ENCODE assay signal across 7 cellular contexts in the genomic region with DNA sequence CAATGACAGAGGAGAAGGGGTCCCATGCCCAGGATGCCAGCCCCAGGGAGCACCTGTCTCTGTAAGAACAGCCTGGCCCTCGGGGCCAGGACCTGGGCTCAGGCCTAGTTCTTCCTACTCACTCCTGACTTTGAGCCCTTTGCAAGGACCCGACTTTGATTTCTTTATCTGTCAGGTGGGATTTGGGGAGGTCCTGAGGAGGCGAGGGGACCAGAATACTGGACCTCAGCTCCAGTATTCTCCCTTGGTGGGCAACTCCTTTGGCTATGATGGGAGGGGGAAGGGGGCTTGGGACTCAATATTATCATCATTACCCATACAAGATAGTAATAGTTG. TPM values are rescaled to one million over a fixed set of nuclear protein-coding genes. Genes with fewer than 3 reads are reported as not detected.
DNase-seq lines count a peak whose midpoint lies in the region; ATAC-seq and TF ChIP-seq lines count a peak whose summit lies in the region.

No MANE protein-coding gene starts in this region.

- peak overlapping the region in 1 of 2 experiments; percentile 12; a peak in 1 of 4 replicates for H3K4me3 ChIP-seq in HCT116 (replicated peaks in 1 of 2; ENCODE audit: low read depth in 1 of 2, low read length in 2 of 2)
- peak overlapping the region; percentile 46 for H3K4me3 ChIP-seq in iPS-15b (ENCODE audit: low read depth, low read length)

- H3K9me3 ChIP-seq in HCT116 (ENCODE audit: control insufficient read depth in 1 of 2, insufficient read depth in 1 of 2, low read depth in 1 of 2, low read length in 2 of 2) (no peaks in the 10 kb centered on the region), iPS-15b (ENCODE audit: control insufficient read depth, insufficient read depth, low read length) (no peaks in the 10 kb centered on the region)

- H4K20me1 ChIP-seq in HCT116 (ENCODE audit: insufficient read depth): no peaks in the 10 kb centered on the region

- peak overlapping the region; percentile 63 for H3K27ac Mint-ChIP-seq in activated CD8-positive, alpha-beta T cell treated with anti-CD3 and anti-CD28 coated beads, Interleukin-2, amount 10 ng/mL, durations not matched to agents 7 days and 5 days
- no peak overlapping the region for H3K27ac Mint-ChIP-seq in stimulated activated naive CD8-positive, alpha-beta T cell treated with anti-CD3 and anti-CD28 coated beads, Interleukin-15, amount 100 ng/mL, for 72 hours

- no peaks in the 10 kb centered on the region for H3K36me3 Mint-ChIP-seq in activated CD8-positive, alpha-beta T cell treated with anti-CD3 and anti-CD28 coated beads, Interleukin-2, amount 10 ng/mL, durations not matched to agents 7 days and 5 days (ENCODE audit: low read depth)

- intact Hi-C loops in HCT116 (cut with micrococcal nuclease): no loop called here

- H3K4me1 ChIP-seq in HCT116 (ENCODE audit: control insufficient read depth in 1 of 2, insufficient read depth in 2 of 2, low read length in 2 of 2): peaks cover 7 to 30% of the 10 kb centered on the region in 2 experiments; a peak in 3 of 4 replicates
- H3K4me1 ChIP-seq in iPS-15b (ENCODE audit: control insufficient read depth, insufficient read depth, low read length): peaks cover 22% of the 10 kb centered on the region

- H3K79me2 ChIP-seq in HCT116 (ENCODE audit: insufficient read depth, low read length): no peaks in the 10 kb centered on the region

- H3K36me3 ChIP-seq in HCT116 (ENCODE audit: control insufficient read depth in 1 of 2, insufficient read depth in 2 of 2, low read length in 2 of 2): no peaks in the 10 kb centered on the region
- H3K36me3 ChIP-seq in iPS-15b (ENCODE audit: control insufficient read depth, insufficient read depth, low read length): no peaks in the 10 kb centered on the region

- CTCF ChIA-PET in HCT116 (lab: Charles Lee): no interaction called here
- CTCF ChIA-PET in activated CD8-positive, alpha-beta T cell treated with anti-CD3 and anti-CD28 coated beads, Interleukin-2, amount 10 ng/mL, durations not matched to agents 7 days and 5 days (lab: Charles Lee): no interaction called here

- RAD21 ChIA-PET in HCT116 (lab: Charles Lee; ENCODE audit: low non-redundant PET in 1 of 2, low total read pairs in 2 of 2, uncharacterized antibody in 2 of 2, unreplicated experiment in 2 of 2): no interaction called here

- no peak for TF ChIP-seq CTCF in HCT116 (IDR thresholded peaks at IDR 0.05 in 2 of 3, conservative IDR thresholded peaks at IDR 0.05 in 1 of 3; ENCODE audit: borderline replicate concordance in 1 of 3, insufficient read depth in 1 of 3, low read depth in 2 of 3, low read length in 2 of 3)

- H3K9me2 ChIP-seq in HCT116 (ENCODE audit: insufficient read depth): no peaks in the 10 kb centered on the region

- peak overlapping the region; percentile 55 for H3K4me2 ChIP-seq in HCT116 (ENCODE audit: low read length)

- H3K27me3 ChIP-seq in HCT116 (ENCODE audit: insufficient read depth, low read length): no peaks in the 10 kb centered on the region
- peaks cover 11% of the 10 kb centered on the region for H3K27me3 ChIP-seq in iPS-15b (ENCODE audit: control insufficient read depth, insufficient read depth, low read length)

- H2AFZ ChIP-seq in HCT116 (ENCODE audit: low read depth, low read length, poor library complexity, severe bottlenecking): no peak overlapping the region

- H3K9ac ChIP-seq in HCT116 (ENCODE audit: low read length) (no peak overlapping the region), iPS-15b (ENCODE audit: low read depth, low read length) (no peak overlapping the region)

- H3K4me3 Mint-ChIP-seq in activated CD8-positive, alpha-beta T cell treated with anti-CD3 and anti-CD28 coated beads, Interleukin-2, amount 10 ng/mL, durations not matched to agents 7 days and 5 days: peak overlapping the region; percentile 54
- H3K4me3 Mint-ChIP-seq in stimulated activated naive CD8-positive, alpha-beta T cell treated with anti-CD3 and anti-CD28 coated beads, Interleukin-15, amount 100 ng/mL, for 72 hours: peak overlapping the region; percentile 46 to 87

- H3K27ac ChIP-seq in HCT116 (ENCODE audit: low read depth, low read length): no peak overlapping the region

- TF ChIP-seq POLR2A in HCT116 (IDR thresholded peaks at IDR 0.05; ENCODE audit: borderline replicate concordance, extremely low read depth, insufficient read depth, insufficient read length): no peak

- BruUV-seq in HCT116 (replicated peaks; lab: Mats Ljungman, UMichigan): no TSS peak

- no peak for TF ChIP-seq RAD21 in HCT116 (IDR thresholded peaks at IDR 0.05; ENCODE audit: low read depth)

- H3K4me1 Mint-ChIP-seq in activated CD8-positive, alpha-beta T cell treated with anti-CD3 and anti-CD28 coated beads, Interleukin-2, amount 10 ng/mL, durations not matched to agents 7 days and 5 days (ENCODE audit: low read depth): peaks cover 38% of the 10 kb centered on the region
- peaks cover 48% of the 10 kb centered on the region for H3K4me1 Mint-ChIP-seq in stimulated activated naive CD8-positive, alpha-beta T cell treated with anti-CD3 and anti-CD28 coated beads, Interleukin-15, amount 100 ng/mL, for 72 hours

- DNase-seq in HCT116 (ENCODE audit: low read depth, low spot score) (no peak), mesenteric fat pad (ENCODE audit: low spot score) (no peak)
- no peak for DNase-seq in activated CD8-positive, alpha-beta T cell treated with anti-CD3 and anti-CD28 coated beads, Interleukin-2, amount 10 ng/mL, durations not matched to agents 7 days and 5 days
- no peak for DNase-seq in stimulated activated naive CD8-positive, alpha-beta T cell treated with anti-CD3 and anti-CD28 coated beads, Interleukin-15, amount 100 ng/mL, for 72 hours
- DNase-seq in central memory CD4-positive, alpha-beta T cell: no peak

- no peak for ATAC-seq in HCT116
- ATAC-seq in activated CD8-positive, alpha-beta T cell treated with anti-CD3 and anti-CD28 coated beads, Interleukin-2, amount 10 ng/mL, durations not matched to agents 7 days and 5 days: no peak
- ATAC-seq in stimulated activated naive CD8-positive, alpha-beta T cell treated with anti-CD3 and anti-CD28 coated beads, Interleukin-15, amount 100 ng/mL, for 72 hours: no peak
- ATAC-seq in GM19324 (IDR thresholded peaks at IDR 0.05; ENCODE audit: low FRiP score, unreplicated experiment): no peak

- no peaks in the 10 kb centered on the region for H3K9me3 Mint-ChIP-seq in activated CD8-positive, alpha-beta T cell treated with anti-CD3 and anti-CD28 coated beads, Interleukin-2, amount 10 ng/mL, durations not matched to agents 7 days and 5 days (ENCODE audit: insufficient read depth)
- no peaks in the 10 kb centered on the region for H3K9me3 Mint-ChIP-seq in stimulated activated naive CD8-positive, alpha-beta T cell treated with anti-CD3 and anti-CD28 coated beads, Interleukin-15, amount 100 ng/mL, for 72 hours

- H3K27me3 Mint-ChIP-seq in activated CD8-positive, alpha-beta T cell treated with anti-CD3 and anti-CD28 coated beads, Interleukin-2, amount 10 ng/mL, durations not matched to agents 7 days and 5 days (ENCODE audit: low read depth): peaks cover 10% of the 10 kb centered on the region
- H3K27me3 Mint-ChIP-seq in stimulated activated naive CD8-positive, alpha-beta T cell treated with anti-CD3 and anti-CD28 coated beads, Interleukin-15, amount 100 ng/mL, for 72 hours: peaks cover 5% of the 10 kb centered on the region

- POLR2A ChIA-PET in HCT116 (lab: Charles Lee): no interaction called here
- POLR2A ChIA-PET in activated CD8-positive, alpha-beta T cell treated with anti-CD3 and anti-CD28 coated beads, Interleukin-2, amount 10 ng/mL, durations not matched to agents 7 days and 5 days (lab: Charles Lee): no interaction called here

TF ChIP-seq in HCT116, 20 proteins besides CTCF, POLR2A, EP300 and RAD21 (continues in another document):
- no peak for TF ChIP-seq JUND (IDR thresholded peaks at IDR 0.05)
- TF ChIP-seq EZH2 (IDR thresholded peaks at IDR 0.05): no peak
- TF ChIP-seq SIN3A (IDR thresholded peaks at IDR 0.05; ENCODE audit: low read depth): no peak
- no peak for TF ChIP-seq CBX3 (IDR thresholded peaks at IDR 0.05; ENCODE audit: low read depth)
- no peak for TF ChIP-seq TCF7L2 (IDR thresholded peaks at IDR 0.05; ENCODE audit: borderline replicate concordance, extremely low read depth, insufficient read depth, insufficient read length)
- TF ChIP-seq, protein P1, sequence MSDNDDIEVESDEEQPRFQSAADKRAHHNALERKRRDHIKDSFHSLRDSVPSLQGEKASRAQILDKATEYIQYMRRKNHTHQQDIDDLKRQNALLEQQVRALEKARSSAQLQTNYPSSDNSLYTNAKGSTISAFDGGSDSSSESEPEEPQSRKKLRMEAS (IDR thresholded peaks at IDR 0.05): no peak
- no peak for TF ChIP-seq POLR2AphosphoS5 (IDR thresholded peaks at IDR 0.05; ENCODE audit: low read depth, low read length)
- no peak for TF ChIP-seq ATF3 (IDR thresholded peaks at IDR 0.05)
- TF ChIP-seq, protein P2, sequence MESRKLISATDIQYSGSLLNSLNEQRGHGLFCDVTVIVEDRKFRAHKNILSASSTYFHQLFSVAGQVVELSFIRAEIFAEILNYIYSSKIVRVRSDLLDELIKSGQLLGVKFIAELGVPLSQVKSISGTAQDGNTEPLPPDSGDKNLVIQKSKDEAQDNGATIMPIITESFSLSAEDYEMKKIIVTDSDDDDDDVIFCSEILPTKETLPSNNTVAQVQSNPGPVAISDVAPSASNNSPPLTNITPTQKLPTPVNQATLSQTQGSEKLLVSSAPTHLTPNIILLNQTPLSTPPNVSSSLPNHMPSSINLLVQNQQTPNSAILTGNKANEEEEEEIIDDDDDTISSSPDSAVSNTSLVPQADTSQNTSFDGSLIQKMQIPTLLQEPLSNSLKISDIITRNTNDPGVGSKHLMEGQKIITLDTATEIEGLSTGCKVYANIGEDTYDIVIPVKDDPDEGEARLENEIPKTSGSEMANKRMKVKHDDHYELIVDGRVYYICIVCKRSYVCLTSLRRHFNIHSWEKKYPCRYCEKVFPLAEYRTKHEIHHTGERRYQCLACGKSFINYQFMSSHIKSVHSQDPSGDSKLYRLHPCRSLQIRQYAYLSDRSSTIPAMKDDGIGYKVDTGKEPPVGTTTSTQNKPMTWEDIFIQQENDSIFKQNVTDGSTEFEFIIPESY (IDR thresholded peaks at IDR 0.05; ENCODE audit: extremely low read depth, insufficient replicate concordance, low read length): no peak
- TF ChIP-seq EGR1 (IDR thresholded peaks at IDR 0.05; ENCODE audit: low read depth): no peak
- TF ChIP-seq FOSL1 (IDR thresholded peaks at IDR 0.05; ENCODE audit: low read depth): no peak
- no peak for TF ChIP-seq ELF1 (IDR thresholded peaks at IDR 0.05; ENCODE audit: borderline replicate concordance, low read depth)
- TF ChIP-seq ZNF274 (IDR thresholded peaks at IDR 0.05; ENCODE audit: low read depth, low read length): no peak
- TF ChIP-seq SRF (IDR thresholded peaks at IDR 0.05; ENCODE audit: low read depth): no peak

RNA-seq across cellular contexts. Expression of gene KCNQ4, which starts 18.1 kb away (rescaled TPM):
- total RNA-seq in HCT116 (2021; ENCODE audit: unreplicated experiment) (4.1 TPM), mesenteric fat pad (1.4 TPM)
- polyA plus RNA-seq in HCT116 (2012): 4.2 and 4.7 TPM in 2 replicates
- total RNA-seq in activated CD8-positive, alpha-beta T cell treated with anti-CD3 and anti-CD28 coated beads, Interleukin-2, amount 10 ng/mL, durations not matched to agents 7 days and 5 days: under 1 TPM; 0.73 to 0.87 TPM
